ENCODE assay signal across 8 cellular contexts in genomic region chr17:75455896-75456416, GRCh38. TPM values are rescaled to one million over a fixed set of nuclear protein-coding genes. Genes with fewer than 3 reads are reported as not detected.
DNase-seq lines count a peak whose midpoint lies in the region; ATAC-seq, FAIRE-seq and TF ChIP-seq lines count a peak whose summit lies in the region.

No MANE protein-coding gene starts in this region.

- no TSS peak for BruUV-seq in Caco-2 (replicated peaks; lab: Mats Ljungman, UMichigan)

- POLR2A ChIA-PET in Caco-2 (lab: Charles Lee) = interaction anchor here (0.7 to 3.3 kb wide), 12 partner anchors 23 to 583 kb away, joined by 3 to 31 read pairs (median 6); partner anchors contain the start of genes FDXR, GRB2, LLGL2 and MIF4GD
- POLR2A ChIA-PET in activated CD4-positive, alpha-beta memory T cell treated with anti-CD3 and anti-CD28 coated beads for 36 hours (lab: Charles Lee) = interaction anchor here (0.8 to 2.7 kb wide), 10 partner anchors 18 to 194 kb away, joined by 3 to 11 read pairs (median 4); partner anchors contain the start of genes GGA3, GRB2, MIF4GD and MRPS7

- H3K4me1 Mint-ChIP-seq in Caco-2 (ENCODE audit: low read depth, unreplicated experiment) = peaks cover 30% of the 10 kb centered on the region
- H3K4me1 Mint-ChIP-seq in HFFc6 (ENCODE audit: low read depth) = peaks cover 31% of the 10 kb centered on the region
- peaks cover 23% of the 10 kb centered on the region for H3K4me1 Mint-ChIP-seq in activated CD4-positive, alpha-beta memory T cell treated with anti-CD3 and anti-CD28 coated beads for 36 hours (ENCODE audit: low read depth)

- peaks cover 45% of the 10 kb centered on the region for H3K4me1 ChIP-seq in Caco-2
- peaks cover 51% of the 10 kb centered on the region for H3K4me1 ChIP-seq in left ventricle myocardium inferior
- peaks cover 3 to 15% of the 10 kb centered on the region in 2 donors for H3K4me1 ChIP-seq in small intestine (ENCODE audit: control insufficient read depth in 2 of 2, insufficient read depth in 1 of 2, low read depth in 1 of 2, low read length in 1 of 2)

- H3K27me3 Mint-ChIP-seq in Caco-2 (ENCODE audit: insufficient read depth, unreplicated experiment) (no peaks in the 10 kb centered on the region), HFFc6 (ENCODE audit: insufficient read depth) (peaks cover 3% of the 10 kb centered on the region; the same call in 1 of the 2 replicates)
- no peaks in the 10 kb centered on the region for H3K27me3 Mint-ChIP-seq in activated CD4-positive, alpha-beta memory T cell treated with anti-CD3 and anti-CD28 coated beads for 36 hours

- intact Hi-C loops in Caco-2 (cut with micrococcal nuclease; ENCODE audit: unreplicated experiment) = loop anchor here (1.0 kb wide), 1 partner anchor 167 kb away; the partner anchor contains the start of gene SLC25A19
- intact Hi-C loops in activated CD4-positive, alpha-beta memory T cell treated with anti-CD3 and anti-CD28 coated beads for 36 hours (cut with micrococcal nuclease) = no loop called here
- intact Hi-C loops in left ventricle myocardium inferior (cut with micrococcal nuclease) = no loop called here

- H3K36me3 Mint-ChIP-seq in Caco-2 (ENCODE audit: insufficient read depth, unreplicated experiment) (peaks cover 12% of the 10 kb centered on the region), HFFc6 (ENCODE audit: low read depth) (0 out of 2 replicates have a peak, but pooled peaks cover 5% of the 10 kb centered on the region)
- no peaks in the 10 kb centered on the region for H3K36me3 Mint-ChIP-seq in activated CD4-positive, alpha-beta memory T cell treated with anti-CD3 and anti-CD28 coated beads for 36 hours

- no peak for ATAC-seq in HG03469 (IDR thresholded peaks at IDR 0.05; ENCODE audit: unreplicated experiment)

- H3K9me3 ChIP-seq in Caco-2 (no peaks in the 10 kb centered on the region), left ventricle myocardium inferior (replicated peaks) (no peaks in the 10 kb centered on the region), small intestine (ENCODE audit: control insufficient read depth, low read depth) (no peaks in the 10 kb centered on the region)

- H3K9me3 Mint-ChIP-seq in Caco-2 (ENCODE audit: unreplicated experiment) (no peaks in the 10 kb centered on the region), HFFc6 (no peaks in the 10 kb centered on the region)
- no peaks in the 10 kb centered on the region for H3K9me3 Mint-ChIP-seq in activated CD4-positive, alpha-beta memory T cell treated with anti-CD3 and anti-CD28 coated beads for 36 hours

- H3K36me3 ChIP-seq in Caco-2 (ENCODE audit: control insufficient read depth, insufficient read depth, low read length) = no peaks in the 10 kb centered on the region
- no peaks in the 10 kb centered on the region for H3K36me3 ChIP-seq in left ventricle myocardium inferior
- no peaks in the 10 kb centered on the region for H3K36me3 ChIP-seq in small intestine (ENCODE audit: control insufficient read depth in 2 of 2, insufficient read depth in 2 of 2, low read length in 2 of 2)

- H3K27ac ChIP-seq in left ventricle myocardium inferior (replicated peaks) = peak overlapping the region; percentile 92
- peak overlapping the region; percentile 80 to 91 for H3K27ac ChIP-seq in small intestine (ENCODE audit: low read depth in 1 of 2, low read length in 1 of 2)

- H3K4me3 Mint-ChIP-seq in Caco-2 (ENCODE audit: unreplicated experiment) (peak overlapping the region; percentile 92), HFFc6 (peak overlapping the region; percentile 97)
- peak overlapping the region; percentile 88 for H3K4me3 Mint-ChIP-seq in activated CD4-positive, alpha-beta memory T cell treated with anti-CD3 and anti-CD28 coated beads for 36 hours

- CTCF ChIA-PET in Caco-2 (lab: Charles Lee) = interaction anchor here (0.6 to 2.9 kb wide), 13 partner anchors 23 to 368 kb away, joined by 3 to 18 read pairs (median 4); partner anchors contain the start of genes MIF4GD, SLC16A5, SLC25A19 and SMIM5
- CTCF ChIA-PET in activated CD4-positive, alpha-beta memory T cell treated with anti-CD3 and anti-CD28 coated beads for 36 hours (lab: Charles Lee) = interaction anchor here (0.6 to 2.5 kb wide), 17 partner anchors 9 to 344 kb away, joined by 3 to 11 read pairs (median 3); partner anchors contain the start of genes GGA3, MIF4GD, MRPS7 and SMIM5

- H3K27me3 ChIP-seq in Caco-2 (replicated peaks; ENCODE audit: control insufficient read depth, insufficient read depth, low read length) (no peaks in the 10 kb centered on the region), left ventricle myocardium inferior (ENCODE audit: low read depth) (no peaks in the 10 kb centered on the region), small intestine (ENCODE audit: control insufficient read depth in 2 of 2, insufficient read depth in 2 of 2, low read length in 2 of 2) (no peaks in the 10 kb centered on the region)

- no peak for FAIRE-seq in small intestine (lab: Jason Lieb, UNC)

- no peak for TF ChIP-seq CTCF in Caco-2 (IDR thresholded peaks at IDR 0.05; ENCODE audit: insufficient read depth in 1 of 2, low read depth in 1 of 2, low read length in 1 of 2, severe bottlenecking in 1 of 2, unreplicated experiment in 1 of 2)
- no peak for TF ChIP-seq CTCF in HFFc6 (IDR thresholded peaks at IDR 0.05)
- no peak for TF ChIP-seq CTCF in left ventricle myocardium inferior (IDR thresholded peaks at IDR 0.05; ENCODE audit: borderline replicate concordance)

- WGBS in small intestine, 3 donors = 5 to 9% (median 6%) methylated on average over 13 of the region's 13 CpGs

- H3K4me3 ChIP-seq in Caco-2 (ENCODE audit: low read depth, low read length) = peak overlapping the region; percentile 19
- peak overlapping the region; percentile 93 for H3K4me3 ChIP-seq in left ventricle myocardium inferior
- peak overlapping the region; percentile 4 to 60 for H3K4me3 ChIP-seq in small intestine (ENCODE audit: low read depth in 1 of 2, low read length in 2 of 2)

- peak overlapping the region; percentile 94 for H3K27ac Mint-ChIP-seq in Caco-2 (ENCODE audit: unreplicated experiment)
- H3K27ac Mint-ChIP-seq in HFFc6 = peak overlapping the region; percentile 91
- H3K27ac Mint-ChIP-seq in activated CD4-positive, alpha-beta memory T cell treated with anti-CD3 and anti-CD28 coated beads for 36 hours = peak overlapping the region; percentile 62

- DNase-seq in Caco-2 (peak in 1 of 2 experiments; percentile 40), HFFc6 (no peak), left ventricle myocardium inferior (no peak), small intestine (no peak), 8988T (no peak), DMS153 (lab: John Stamatoyannopoulos, UW) (no peak)
- DNase-seq in activated CD4-positive, alpha-beta memory T cell treated with anti-CD3 and anti-CD28 coated beads for 36 hours = no peak

RNA-seq across cellular contexts. Expression of gene TMEM94, which starts 0.5 kb away (rescaled TPM):
- 109 and 115 TPM in 2 replicates for total RNA-seq in Caco-2 (2022)
- 10 to 100 TPM; 31.7 to 43.9 (median 41.2) TPM for total RNA-seq in HFFc6 (2021; fragmentation: NEBNext Ultra II Directional; extraction: Animal tissue kit (Norgen Biotek cat#: 25700))
- total RNA-seq in activated CD4-positive, alpha-beta memory T cell treated with anti-CD3 and anti-CD28 coated beads for 36 hours = 10 to 100 TPM; 51.4 to 53.0 TPM
- 38.8 TPM for total RNA-seq in left ventricle myocardium inferior
- 10 to 100 TPM; 41.8 to 87.7 (median 57.3) TPM for polyA plus RNA-seq in small intestine

RNA-seq across cellular contexts. Expression of gene GRB2, which starts 50.5 kb away (rescaled TPM):
- total RNA-seq in Caco-2 (2022) (113 and 115 TPM in 2 replicates), left ventricle myocardium inferior (42.2 TPM)
- total RNA-seq in HFFc6 (2021; fragmentation: NEBNext Ultra II Directional; extraction: Animal tissue kit (Norgen Biotek cat#: 25700)) = 100 to 1,000 TPM; 104 to 138 (median 116) TPM
- 100 to 1,000 TPM; 174 to 182 TPM for total RNA-seq in activated CD4-positive, alpha-beta memory T cell treated with anti-CD3 and anti-CD28 coated beads for 36 hours
- polyA plus RNA-seq in small intestine = 10 to 100 TPM; 65.6 to 73.5 (median 66.2) TPM

RNA-seq across cellular contexts. Expression of gene CASKIN2, which starts 59.4 kb away (rescaled TPM):
- total RNA-seq in Caco-2 (2022) (41.8 and 48.9 TPM in 2 replicates), left ventricle myocardium inferior (34.3 TPM)
- 10 to 100 TPM; 17.5 to 25.3 (median 21.5) TPM for total RNA-seq in HFFc6 (2021; fragmentation: NEBNext Ultra II Directional; extraction: Animal tissue kit (Norgen Biotek cat#: 25700))
- total RNA-seq in activated CD4-positive, alpha-beta memory T cell treated with anti-CD3 and anti-CD28 coated beads for 36 hours = 1 to 10 TPM; 4.7 to 5.3 TPM
- polyA plus RNA-seq in small intestine = 10 to 100 TPM in 1 of 3 donors, 1 to 10 TPM in 2; 7.6 to 15.6 (median 8.6) TPM

Comparison
In these comparisons a context has a peak if more than half of its experiments do, and no peak if none do; other contexts are left out.
1. H3K4me3 ChIP-seq: peak in every context shown above with its lines; median percentile 93 in left ventricle myocardium inferior; 32 in small intestine; 19 in Caco-2.